Comparison of ENCODE assay signal across 15 cellular contexts in genomic region chr4:6523251-6523650, GRCh38. TPM values are rescaled to one million over a fixed set of nuclear protein-coding genes. Genes with fewer than 3 reads are reported as not detected.
"Had no signal": no experiment of that assay in that cellular context is flagged by ENCODE, and none has a peak within 500 bp of the region (broad histone marks: within the 10 kb centered on the region; RNA-seq: fewer than 3 reads in every experiment).

No MANE protein-coding gene starts in this region.

- H3K9me3 ChIP-seq: neutrophil, right atrium auricular region, thyroid gland had no signal

- H3K4me3 ChIP-seq: ascending aorta, cardiac muscle cell, right atrium auricular region, smooth muscle cell, thyroid gland had no signal

- H3K36me3 Mint-ChIP-seq: naive thymus-derived CD4-positive, alpha-beta T cell; stimulated activated effector memory CD8-positive, alpha-beta T cell treated with anti-CD3 and anti-CD28 coated beads, Interleukin-12 subunit alpha, Interleukin-12 subunit beta, amount 100 ng/mL, for 72 hours had no signal

- H3K27ac ChIP-seq: ascending aorta, cardiac muscle cell, neutrophil, right atrium auricular region, thyroid gland had no signal

- H3K9me3 Mint-ChIP-seq: naive thymus-derived CD4-positive, alpha-beta T cell; stimulated activated effector memory CD8-positive, alpha-beta T cell treated with anti-CD3 and anti-CD28 coated beads, Interleukin-12 subunit alpha, Interleukin-12 subunit beta, amount 100 ng/mL, for 72 hours; T-helper 2 cell treated with Interferon-gamma antibody and Interleukin-4, amounts not matched to agents 5 μg/mL and 100 μg/mL, for 36 hours had no signal

- H3K4me3 Mint-ChIP-seq: naive thymus-derived CD4-positive, alpha-beta T cell; stimulated activated effector memory CD8-positive, alpha-beta T cell treated with anti-CD3 and anti-CD28 coated beads, Interleukin-12 subunit alpha, Interleukin-12 subunit beta, amount 100 ng/mL, for 72 hours; T-helper 2 cell treated with Interferon-gamma antibody and Interleukin-4, amounts not matched to agents 5 μg/mL and 100 μg/mL, for 36 hours had no signal

- H3K27ac Mint-ChIP-seq: naive thymus-derived CD4-positive, alpha-beta T cell; stimulated activated effector memory CD8-positive, alpha-beta T cell treated with anti-CD3 and anti-CD28 coated beads, Interleukin-12 subunit alpha, Interleukin-12 subunit beta, amount 100 ng/mL, for 72 hours; T-helper 2 cell treated with Interferon-gamma antibody and Interleukin-4, amounts not matched to agents 5 μg/mL and 100 μg/mL, for 36 hours had no signal

- ATAC-seq: naive thymus-derived CD4-positive, alpha-beta T cell; stimulated activated effector memory CD8-positive, alpha-beta T cell treated with anti-CD3 and anti-CD28 coated beads, Interleukin-12 subunit alpha, Interleukin-12 subunit beta, amount 100 ng/mL, for 72 hours had no signal

- H3K36me3 ChIP-seq: ascending aorta, cardiac muscle cell, neutrophil, right atrium auricular region, thyroid gland had no signal

- H3K4me1 Mint-ChIP-seq: naive thymus-derived CD4-positive, alpha-beta T cell; stimulated activated effector memory CD8-positive, alpha-beta T cell treated with anti-CD3 and anti-CD28 coated beads, Interleukin-12 subunit alpha, Interleukin-12 subunit beta, amount 100 ng/mL, for 72 hours had no signal

- H3K4me2 ChIP-seq: smooth muscle cell had no signal

- DNase-seq: activated CD4-positive, alpha-beta T cell treated with anti-CD3 and anti-CD28 coated beads for 1 hour; activated CD4-positive, alpha-beta T cell treated with anti-CD3 and anti-CD28 coated beads, Interleukin-2, amount 50 U/mL, for 48 hours; activated T-cell treated with anti-CD3 and anti-CD28 coated beads, Interleukin-2, amount 50 U/mL, for 48 hours; effector CD8-positive, alpha-beta T cell; hippocampal formation; naive thymus-derived CD4-positive, alpha-beta T cell; thyroid gland had no signal

- H3K4me1 ChIP-seq: ascending aorta, right atrium auricular region, thyroid gland had no signal

- H3K27me3 ChIP-seq: ascending aorta, cardiac muscle cell, right atrium auricular region, thyroid gland had no signal

RNA-seq across cellular contexts. Expression of gene PPP2R2C, which starts 50.8 kb away (rescaled TPM):
- total RNA-seq: cardiac muscle cell; mononuclear cell; naive thymus-derived CD4-positive, alpha-beta T cell had no signal
- polyA plus RNA-seq: cardiac muscle cell; naive thymus-derived CD4-positive, alpha-beta T cell had no signal
